1 cellular context compared by ENCODE assay signal in the genomic region with DNA sequence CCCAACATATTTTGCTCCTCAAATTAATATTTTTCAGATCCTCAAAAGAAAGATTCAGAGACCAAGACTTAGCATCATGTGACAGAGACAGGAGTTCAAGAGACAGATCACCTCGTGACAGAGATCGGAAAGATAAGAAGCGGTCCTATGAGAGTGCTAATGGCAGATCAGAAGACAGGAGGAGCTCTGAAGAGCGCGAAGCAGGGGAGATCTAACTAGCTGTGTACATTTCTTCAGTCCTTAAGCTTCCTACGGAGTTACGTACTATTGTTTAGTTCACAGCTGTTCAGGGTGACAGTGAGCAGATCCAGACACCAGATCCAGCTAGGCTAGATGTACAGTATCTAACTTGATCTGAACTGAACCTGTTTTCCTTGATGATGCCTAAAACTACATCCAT.
TF ChIP-seq lines count a peak whose summit lies in the region.

No MANE protein-coding gene starts in this region.

TF ChIP-seq in IMR-90, 13 proteins besides CTCF, POLR2A, EP300 and RAD21 (continued from another document):
- TF ChIP-seq MAZ (IDR thresholded peaks at IDR 0.05; ENCODE audit: borderline replicate concordance, low read depth, low read length) = no peak
- no peak for TF ChIP-seq MXI1 (IDR thresholded peaks at IDR 0.05; ENCODE audit: borderline replicate concordance, low read depth, low read length)
- TF ChIP-seq CEBPB (IDR thresholded peaks at IDR 0.05; ENCODE audit: low read depth, low read length) = no peak
- no peak for TF ChIP-seq CHD1 (IDR thresholded peaks at IDR 0.05; ENCODE audit: low read depth, low read length)
- TF ChIP-seq, protein P1, sequence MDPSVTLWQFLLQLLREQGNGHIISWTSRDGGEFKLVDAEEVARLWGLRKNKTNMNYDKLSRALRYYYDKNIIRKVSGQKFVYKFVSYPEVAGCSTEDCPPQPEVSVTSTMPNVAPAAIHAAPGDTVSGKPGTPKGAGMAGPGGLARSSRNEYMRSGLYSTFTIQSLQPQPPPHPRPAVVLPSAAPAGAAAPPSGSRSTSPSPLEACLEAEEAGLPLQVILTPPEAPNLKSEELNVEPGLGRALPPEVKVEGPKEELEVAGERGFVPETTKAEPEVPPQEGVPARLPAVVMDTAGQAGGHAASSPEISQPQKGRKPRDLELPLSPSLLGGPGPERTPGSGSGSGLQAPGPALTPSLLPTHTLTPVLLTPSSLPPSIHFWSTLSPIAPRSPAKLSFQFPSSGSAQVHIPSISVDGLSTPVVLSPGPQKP (IDR thresholded peaks at IDR 0.05; ENCODE audit: borderline replicate concordance, low read depth, low read length) = no peak
- no peak for TF ChIP-seq RFX5 (IDR thresholded peaks at IDR 0.05; ENCODE audit: low read depth, low read length)
- TF ChIP-seq, protein P2, sequence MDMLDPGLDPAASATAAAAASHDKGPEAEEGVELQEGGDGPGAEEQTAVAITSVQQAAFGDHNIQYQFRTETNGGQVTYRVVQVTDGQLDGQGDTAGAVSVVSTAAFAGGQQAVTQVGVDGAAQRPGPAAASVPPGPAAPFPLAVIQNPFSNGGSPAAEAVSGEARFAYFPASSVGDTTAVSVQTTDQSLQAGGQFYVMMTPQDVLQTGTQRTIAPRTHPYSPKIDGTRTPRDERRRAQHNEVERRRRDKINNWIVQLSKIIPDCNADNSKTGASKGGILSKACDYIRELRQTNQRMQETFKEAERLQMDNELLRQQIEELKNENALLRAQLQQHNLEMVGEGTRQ (IDR thresholded peaks at IDR 0.05; ENCODE audit: low read depth, low read length) = no peak
- TF ChIP-seq BHLHE40 (IDR thresholded peaks at IDR 0.05; ENCODE audit: low read depth, low read length) = no peak
- no peak for TF ChIP-seq SMC3 (IDR thresholded peaks at IDR 0.05; ENCODE audit: low read depth, low read length)
- no peak for TF ChIP-seq RCOR1 (IDR thresholded peaks at IDR 0.05; ENCODE audit: insufficient replicate concordance, low read length)
- no peak for TF ChIP-seq MAFK (IDR thresholded peaks at IDR 0.05; ENCODE audit: low read depth, low read length)
- no peak for TF ChIP-seq NFE2L2 (IDR thresholded peaks at IDR 0.05; ENCODE audit: low read depth, low read length)
